27 cellular contexts compared by ENCODE assay signal in the genomic region with DNA sequence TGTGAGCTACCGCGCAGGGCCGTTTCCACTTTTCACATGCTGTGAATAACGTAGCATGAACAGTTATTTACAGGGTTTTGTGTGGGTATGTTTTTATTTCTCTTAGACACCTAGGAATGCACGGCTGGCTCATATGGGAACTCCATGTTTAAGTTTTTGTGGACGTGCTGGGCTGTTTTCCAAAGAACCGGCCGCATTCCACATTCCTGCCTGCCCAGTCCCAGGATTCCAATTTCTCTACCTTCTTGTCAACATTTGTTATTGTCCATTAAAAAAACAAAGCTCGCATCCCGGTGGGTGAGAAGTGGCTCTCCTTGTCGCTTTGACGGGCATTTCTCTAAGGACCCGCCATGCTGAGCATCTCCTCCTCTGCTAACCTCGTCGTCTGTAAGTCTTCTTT. TPM values are rescaled to one million over a fixed set of nuclear protein-coding genes. Genes with fewer than 3 reads are reported as not detected.
"Had no signal": no experiment of that assay in that cellular context is flagged by ENCODE, and none has a peak within 500 bp of the region (broad histone marks: within the 10 kb centered on the region; RNA-seq: fewer than 3 reads in every experiment).

No MANE protein-coding gene starts in this region.

- H3K4me1 Mint-ChIP-seq: neural crest cell had no signal

- FAIRE-seq: frontal cortex had no signal

- H3K27me3 ChIP-seq: brain microvascular endothelial cell, suprapubic skin had no signal

- H3K36me3 ChIP-seq: brain microvascular endothelial cell, prostate gland, suprapubic skin, WERI-Rb-1 had no signal

- H3K27ac ChIP-seq: brain microvascular endothelial cell, coronary artery, prostate gland, skin epidermis, suprapubic skin, WERI-Rb-1 had no signal

- H3K9me3 ChIP-seq: prostate gland, suprapubic skin had no signal

- ATAC-seq: left colon, right cardiac atrium had no signal

- H3K4me1 ChIP-seq: prostate gland, suprapubic skin had no signal

- DNase-seq: activated CD4-positive, alpha-beta T cell treated with anti-CD3 and anti-CD28 coated beads for 1 hour; activated CD4-positive, alpha-beta T cell treated with anti-CD3 and anti-CD28 coated beads, Interleukin-2, amount 50 U/mL, for 48 hours; activated CD8-positive, alpha-beta memory T cell treated with anti-CD3 and anti-CD28 coated beads, Interleukin-2, amount 50 U/mL, for 4 hours; activated gamma-delta T cell; activated T-cell treated with anti-CD3 and anti-CD28 coated beads, Interleukin-2, amount 50 U/mL, for 72 hours; brain microvascular endothelial cell; central memory CD4-positive, alpha-beta T cell; hypothalamus; islet precursor cell; left colon; midbrain; right cardiac atrium; stimulated activated CD4-positive, alpha-beta T cell treated with anti-CD3 and anti-CD28 coated beads, Interleukin-15, amount 100 ng/mL, for 24 hours; stimulated activated CD4-positive, alpha-beta T cell treated with anti-CD3 and anti-CD28 coated beads, Interleukin-2, amount 100 ng/mL, for 48 hours; SW 1271; T-helper 2 cell; trophoblast cell; WERI-Rb-1 had no signal

- H3K4me3 Mint-ChIP-seq: neural crest cell had no signal

- H3K4me3 ChIP-seq: coronary artery, lung, prostate gland, skin epidermis, suprapubic skin had no signal

- H3K27me3 Mint-ChIP-seq: stimulated activated naive CD8-positive, alpha-beta T cell treated with anti-CD3 and anti-CD28 coated beads, Interleukin-15, amount 100 ng/mL, for 72 hours had no signal

RNA-seq across cellular contexts. Expression of a gene that starts 54.8 kb away (rescaled TPM):
- total RNA-seq: neural crest cell, osteocyte had no signal
